1 cellular context compared by ENCODE assay signal in the genomic region with DNA sequence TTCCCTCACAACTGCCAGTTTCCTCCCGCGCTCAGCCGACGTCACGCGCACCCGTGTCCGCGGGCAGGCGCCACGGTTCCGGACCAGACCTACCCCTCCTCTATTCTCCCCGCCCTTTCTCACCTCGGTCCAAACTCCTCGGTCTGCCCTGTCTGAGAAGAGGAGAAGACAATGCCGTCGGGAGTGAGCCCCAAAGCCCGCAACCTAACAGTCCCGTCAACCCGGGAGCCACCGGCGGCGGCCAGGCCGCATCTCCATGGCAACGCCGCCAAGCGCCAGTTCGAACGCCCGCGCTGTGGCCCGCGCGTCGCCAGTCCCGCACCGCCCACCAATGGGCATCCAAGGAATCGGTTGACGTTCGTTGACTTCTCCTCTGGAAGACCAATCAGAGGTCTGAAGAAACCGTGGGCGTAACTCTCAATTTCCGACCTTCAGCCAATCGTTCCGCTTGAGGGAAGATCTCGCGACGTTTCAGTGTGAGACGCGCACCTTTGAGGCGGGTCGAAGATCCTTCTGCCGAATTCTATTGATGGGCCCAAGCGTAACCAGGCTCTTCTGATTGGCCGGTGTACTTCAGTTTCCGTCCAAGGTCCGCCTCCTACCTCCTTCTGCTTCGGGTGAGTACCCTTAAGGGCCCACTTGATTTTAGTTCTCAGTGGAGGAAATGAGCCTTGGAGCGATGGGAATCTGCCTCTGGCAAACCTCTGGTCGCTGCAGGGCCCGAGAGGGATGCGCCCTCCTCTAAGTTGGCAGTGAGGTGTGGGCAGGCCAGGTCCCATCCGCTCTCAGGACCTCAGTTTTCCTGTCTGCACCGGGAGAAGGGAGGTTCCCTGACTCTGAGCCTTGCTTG.
TF ChIP-seq lines count a peak whose summit lies in the region.

A gene with protein sequence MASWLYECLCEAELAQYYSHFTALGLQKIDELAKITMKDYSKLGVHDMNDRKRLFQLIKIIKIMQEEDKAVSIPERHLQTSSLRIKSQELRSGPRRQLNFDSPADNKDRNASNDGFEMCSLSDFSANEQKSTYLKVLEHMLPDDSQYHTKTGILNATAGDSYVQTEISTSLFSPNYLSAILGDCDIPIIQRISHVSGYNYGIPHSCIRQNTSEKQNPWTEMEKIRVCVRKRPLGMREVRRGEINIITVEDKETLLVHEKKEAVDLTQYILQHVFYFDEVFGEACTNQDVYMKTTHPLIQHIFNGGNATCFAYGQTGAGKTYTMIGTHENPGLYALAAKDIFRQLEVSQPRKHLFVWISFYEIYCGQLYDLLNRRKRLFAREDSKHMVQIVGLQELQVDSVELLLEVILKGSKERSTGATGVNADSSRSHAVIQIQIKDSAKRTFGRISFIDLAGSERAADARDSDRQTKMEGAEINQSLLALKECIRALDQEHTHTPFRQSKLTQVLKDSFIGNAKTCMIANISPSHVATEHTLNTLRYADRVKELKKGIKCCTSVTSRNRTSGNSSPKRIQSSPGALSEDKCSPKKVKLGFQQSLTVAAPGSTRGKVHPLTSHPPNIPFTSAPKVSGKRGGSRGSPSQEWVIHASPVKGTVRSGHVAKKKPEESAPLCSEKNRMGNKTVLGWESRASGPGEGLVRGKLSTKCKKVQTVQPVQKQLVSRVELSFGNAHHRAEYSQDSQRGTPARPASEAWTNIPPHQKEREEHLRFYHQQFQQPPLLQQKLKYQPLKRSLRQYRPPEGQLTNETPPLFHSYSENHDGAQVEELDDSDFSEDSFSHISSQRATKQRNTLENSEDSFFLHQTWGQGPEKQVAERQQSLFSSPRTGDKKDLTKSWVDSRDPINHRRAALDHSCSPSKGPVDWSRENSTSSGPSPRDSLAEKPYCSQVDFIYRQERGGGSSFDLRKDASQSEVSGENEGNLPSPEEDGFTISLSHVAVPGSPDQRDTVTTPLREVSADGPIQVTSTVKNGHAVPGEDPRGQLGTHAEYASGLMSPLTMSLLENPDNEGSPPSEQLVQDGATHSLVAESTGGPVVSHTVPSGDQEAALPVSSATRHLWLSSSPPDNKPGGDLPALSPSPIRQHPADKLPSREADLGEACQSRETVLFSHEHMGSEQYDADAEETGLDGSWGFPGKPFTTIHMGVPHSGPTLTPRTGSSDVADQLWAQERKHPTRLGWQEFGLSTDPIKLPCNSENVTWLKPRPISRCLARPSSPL (N-terminal part only) (minus strand): TSS at position 286 of the 850 bp plus-strand sequence. CDS start 17,922 bp downstream, outside the sequence.
A gene (plus strand): TSS at position 587 of the 850 bp plus-strand sequence. CDS start 9,471 bp downstream, outside the sequence.

TF ChIP-seq in GM12878, 131 proteins besides CTCF, POLR2A, EP300 and RAD21 (continued from another document):
- TF ChIP-seq RFX5 (IDR thresholded peaks at IDR 0.05; ENCODE audit: low read depth, low read length) (peak; percentile 93), SMAD5 (IDR thresholded peaks at IDR 0.05; ENCODE audit: low read depth) (peak; percentile 90; the same call in 1 of the 2 replicates), BHLHE40 (IDR thresholded peaks at IDR 0.05; ENCODE audit: borderline replicate concordance in 1 of 2, low read depth in 2 of 2, low read length in 1 of 2) (peak; percentile 39 to 78; a peak in 3 of 4 replicates), NR2C2 (IDR thresholded peaks at IDR 0.05; ENCODE audit: borderline replicate concordance, control insufficient read depth, insufficient read length, low read depth) (no peak)
- TF ChIP-seq, protein P1, sequence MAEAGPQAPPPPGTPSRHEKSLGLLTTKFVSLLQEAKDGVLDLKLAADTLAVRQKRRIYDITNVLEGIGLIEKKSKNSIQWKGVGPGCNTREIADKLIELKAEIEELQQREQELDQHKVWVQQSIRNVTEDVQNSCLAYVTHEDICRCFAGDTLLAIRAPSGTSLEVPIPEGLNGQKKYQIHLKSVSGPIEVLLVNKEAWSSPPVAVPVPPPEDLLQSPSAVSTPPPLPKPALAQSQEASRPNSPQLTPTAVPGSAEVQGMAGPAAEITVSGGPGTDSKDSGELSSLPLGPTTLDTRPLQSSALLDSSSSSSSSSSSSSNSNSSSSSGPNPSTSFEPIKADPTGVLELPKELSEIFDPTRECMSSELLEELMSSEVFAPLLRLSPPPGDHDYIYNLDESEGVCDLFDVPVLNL (IDR thresholded peaks at IDR 0.05; ENCODE audit: low read depth, low read length) = peak; percentile 99
- TF ChIP-seq, protein P2, sequence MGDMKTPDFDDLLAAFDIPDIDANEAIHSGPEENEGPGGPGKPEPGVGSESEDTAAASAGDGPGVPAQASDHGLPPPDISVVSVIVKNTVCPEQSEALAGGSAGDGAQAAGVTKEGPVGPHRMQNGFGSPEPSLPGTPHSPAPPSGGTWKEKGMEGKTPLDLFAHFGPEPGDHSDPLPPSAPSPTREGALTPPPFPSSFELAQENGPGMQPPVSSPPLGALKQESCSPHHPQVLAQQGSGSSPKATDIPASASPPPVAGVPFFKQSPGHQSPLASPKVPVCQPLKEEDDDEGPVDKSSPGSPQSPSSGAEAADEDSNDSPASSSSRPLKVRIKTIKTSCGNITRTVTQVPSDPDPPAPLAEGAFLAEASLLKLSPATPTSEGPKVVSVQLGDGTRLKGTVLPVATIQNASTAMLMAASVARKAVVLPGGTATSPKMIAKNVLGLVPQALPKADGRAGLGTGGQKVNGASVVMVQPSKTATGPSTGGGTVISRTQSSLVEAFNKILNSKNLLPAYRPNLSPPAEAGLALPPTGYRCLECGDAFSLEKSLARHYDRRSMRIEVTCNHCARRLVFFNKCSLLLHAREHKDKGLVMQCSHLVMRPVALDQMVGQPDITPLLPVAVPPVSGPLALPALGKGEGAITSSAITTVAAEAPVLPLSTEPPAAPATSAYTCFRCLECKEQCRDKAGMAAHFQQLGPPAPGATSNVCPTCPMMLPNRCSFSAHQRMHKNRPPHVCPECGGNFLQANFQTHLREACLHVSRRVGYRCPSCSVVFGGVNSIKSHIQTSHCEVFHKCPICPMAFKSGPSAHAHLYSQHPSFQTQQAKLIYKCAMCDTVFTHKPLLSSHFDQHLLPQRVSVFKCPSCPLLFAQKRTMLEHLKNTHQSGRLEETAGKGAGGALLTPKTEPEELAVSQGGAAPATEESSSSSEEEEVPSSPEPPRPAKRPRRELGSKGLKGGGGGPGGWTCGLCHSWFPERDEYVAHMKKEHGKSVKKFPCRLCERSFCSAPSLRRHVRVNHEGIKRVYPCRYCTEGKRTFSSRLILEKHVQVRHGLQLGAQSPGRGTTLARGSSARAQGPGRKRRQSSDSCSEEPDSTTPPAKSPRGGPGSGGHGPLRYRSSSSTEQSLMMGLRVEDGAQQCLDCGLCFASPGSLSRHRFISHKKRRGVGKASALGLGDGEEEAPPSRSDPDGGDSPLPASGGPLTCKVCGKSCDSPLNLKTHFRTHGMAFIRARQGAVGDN (IDR thresholded peaks at IDR 0.05) = no peak
TF ChIP-seq in GM12878: peak in this region for 52.
